21 cellular contexts compared by ENCODE assay signal in genomic region chr16:30745082-30745481, GRCh38. TPM values are rescaled to one million over a fixed set of nuclear protein-coding genes. Genes with fewer than 3 reads are reported as not detected.
DNase-seq lines count a peak whose midpoint lies in the region; ATAC-seq and TF ChIP-seq lines count a peak whose summit lies in the region.
"Had no signal": no experiment of that assay in that cellular context is flagged by ENCODE, and none has a peak within 500 bp of the region (broad histone marks: within the 10 kb centered on the region; RNA-seq: fewer than 3 reads in every experiment).

No MANE protein-coding gene starts in this region.

- no peak overlapping the region for H3K4me2 ChIP-seq in PC-9
- no peak overlapping the region for H3K4me2 ChIP-seq in smooth muscle cell
- H3K4me2 ChIP-seq: BLaER1 treated with 17β-estradiol and CSF1 and Interleukin-3, amounts not matched to agents 10 nM and 100 nM; GM23338 had no signal

- 93% methylated on average over 2 of the region's 2 CpGs for WGBS in smooth muscle cell (ENCODE audit: low lambda C conversion rate)

- no peaks in the 10 kb centered on the region for H3K9me2 ChIP-seq in PC-9 (ENCODE audit: insufficient read depth)

- no peak for DNase-seq in activated CD8-positive, alpha-beta T cell treated with anti-CD3 and anti-CD28 coated beads for 36 hours
- no peak for DNase-seq in activated CD8-positive, alpha-beta T cell treated with anti-CD3 and anti-CD28 coated beads, Interleukin-2, amount 10 ng/mL, durations not matched to agents 7 days and 5 days
- no peak for DNase-seq in PC-9
- DNase-seq in epithelial cell of prostate (ENCODE audit: low read depth, low spot score) = no peak
- no peak for DNase-seq in smooth muscle cell (lab: John Stamatoyannopoulos, UW; ENCODE audit: unreplicated experiment)
- DNase-seq in iPS-NIHi7 (ENCODE audit: extremely low spot score) = no peak
- DNase-seq in NCI-H1105 (lab: John Stamatoyannopoulos, UW) = no peak
- DNase-seq: activated CD4-positive, alpha-beta T cell treated with anti-CD3 and anti-CD28 coated beads, Interleukin-2, amount 10 ng/mL, durations not matched to agents 7 days and 5 days; activated naive CD4-positive, alpha-beta T cell treated with anti-CD3 and anti-CD28 coated beads, Interleukin-2, amount 50 U/mL, for 16 hours; effector memory CD8-positive, alpha-beta T cell; GDM1; MG63; NCI-H82; SHP77; stimulated activated CD4-positive, alpha-beta T cell treated with anti-CD3 and anti-CD28 coated beads, Interleukin-2, amount 100 ng/mL, for 48 hours; stomach had no signal

- POLR2A ChIA-PET in activated CD8-positive, alpha-beta T cell treated with anti-CD3 and anti-CD28 coated beads for 36 hours (lab: Charles Lee) = no interaction called here
- POLR2A ChIA-PET in activated CD8-positive, alpha-beta T cell treated with anti-CD3 and anti-CD28 coated beads, Interleukin-2, amount 10 ng/mL, durations not matched to agents 7 days and 5 days (lab: Charles Lee) = interaction anchor here (1.6 kb wide), 1 partner anchor 17 kb away, joined by 4 read pairs; no protein-coding TSS in a partner anchor
- POLR2A ChIA-PET in PC-9 (lab: Charles Lee; ENCODE audit: unreplicated experiment) = interaction anchor here (0.7 kb wide), 1 partner anchor 40 kb away, joined by 4 read pairs; no protein-coding TSS in a partner anchor

- peaks cover 25% of the 10 kb centered on the region for H3K4me1 Mint-ChIP-seq in activated CD8-positive, alpha-beta T cell treated with anti-CD3 and anti-CD28 coated beads for 36 hours (ENCODE audit: low read depth)
- H3K4me1 Mint-ChIP-seq in activated CD8-positive, alpha-beta T cell treated with anti-CD3 and anti-CD28 coated beads, Interleukin-2, amount 10 ng/mL, durations not matched to agents 7 days and 5 days (ENCODE audit: low read depth) = peaks cover 22% of the 10 kb centered on the region

- intact Hi-C loops in activated CD8-positive, alpha-beta T cell treated with anti-CD3 and anti-CD28 coated beads for 36 hours (cut with micrococcal nuclease) = no loop called here
- intact Hi-C loops in PC-9 (cut with micrococcal nuclease; ENCODE audit: unreplicated experiment) = no loop called here

- no peaks in the 10 kb centered on the region for H3K9me3 Mint-ChIP-seq in activated CD8-positive, alpha-beta T cell treated with anti-CD3 and anti-CD28 coated beads for 36 hours
- no peaks in the 10 kb centered on the region for H3K9me3 Mint-ChIP-seq in activated CD8-positive, alpha-beta T cell treated with anti-CD3 and anti-CD28 coated beads, Interleukin-2, amount 10 ng/mL, durations not matched to agents 7 days and 5 days (ENCODE audit: insufficient read depth)
- H3K9me3 Mint-ChIP-seq: activated CD4-positive, alpha-beta T cell treated with anti-CD3 and anti-CD28 coated beads, Interleukin-2, amount 10 ng/mL, durations not matched to agents 7 days and 5 days; effector memory CD8-positive, alpha-beta T cell; GM23338 had no signal

- TF ChIP-seq CTCF in activated CD8-positive, alpha-beta T cell treated with anti-CD3 and anti-CD28 coated beads for 36 hours (IDR thresholded peaks at IDR 0.05) = no peak
- TF ChIP-seq CTCF in PC-9 (conservative IDR thresholded peaks at IDR 0.05) (no peak), smooth muscle cell (IDR thresholded peaks at IDR 0.05; ENCODE audit: borderline replicate concordance, insufficient read depth, poor library complexity, severe bottlenecking) (no peak)

- H4K20me1 ChIP-seq in PC-9 (ENCODE audit: insufficient read depth) (0 out of 2 replicates have a peak, but pooled peaks cover 13% of the 10 kb centered on the region), smooth muscle cell (ENCODE audit: low read depth) (peaks cover 11% of the 10 kb centered on the region)

- H3K9me3 ChIP-seq in PC-9 (ENCODE audit: insufficient read depth, low read depth) = no peaks in the 10 kb centered on the region
- no peaks in the 10 kb centered on the region for H3K9me3 ChIP-seq in smooth muscle cell (replicated peaks; ENCODE audit: low read depth)
- H3K9me3 ChIP-seq: BLaER1 treated with 17β-estradiol and CSF1 and Interleukin-3, amounts not matched to agents 10 nM and 100 nM; MG63; stomach; upper lobe of left lung had no signal

- H3K4me1 ChIP-seq in PC-9 (replicated peaks; ENCODE audit: insufficient read depth) (peaks cover 33% of the 10 kb centered on the region), smooth muscle cell (ENCODE audit: low read depth) (peaks cover 7% of the 10 kb centered on the region)

- BruUV-seq in PC-9 (replicated peaks; lab: Mats Ljungman, UMichigan) = no TSS peak

- H3K79me2 ChIP-seq in PC-9 (ENCODE audit: low read depth) = peaks cover 36% of the 10 kb centered on the region
- H3K79me2 ChIP-seq in smooth muscle cell (ENCODE audit: low read depth) = peaks cover 14% of the 10 kb centered on the region

- H3K27ac ChIP-seq in PC-9 (0 out of 2 replicates have a peak overlapping the region, but pooled peaks have one; percentile 3), epithelial cell of prostate (peak overlapping the region; percentile 100), smooth muscle cell (ENCODE audit: low read depth) (peak overlapping the region; percentile 18)
- H3K27ac ChIP-seq: BLaER1 treated with 17β-estradiol and CSF1 and Interleukin-3, amounts not matched to agents 10 nM and 100 nM had no signal

- no peak for ATAC-seq in activated CD8-positive, alpha-beta T cell treated with anti-CD3 and anti-CD28 coated beads for 36 hours
- ATAC-seq in activated CD8-positive, alpha-beta T cell treated with anti-CD3 and anti-CD28 coated beads, Interleukin-2, amount 10 ng/mL, durations not matched to agents 7 days and 5 days = no peak
- no peak for ATAC-seq in GM19395 (IDR thresholded peaks at IDR 0.05; ENCODE audit: unreplicated experiment)
- ATAC-seq: effector memory CD8-positive, alpha-beta T cell; GM23338 had no signal

- peaks cover 37% of the 10 kb centered on the region for H3K36me3 ChIP-seq in PC-9 (ENCODE audit: low read depth)
- H3K36me3 ChIP-seq in smooth muscle cell (ENCODE audit: low read depth) = peaks cover 8% of the 10 kb centered on the region

- CTCF ChIA-PET in activated CD8-positive, alpha-beta T cell treated with anti-CD3 and anti-CD28 coated beads for 36 hours (lab: Charles Lee) = no interaction called here
- CTCF ChIA-PET in activated CD8-positive, alpha-beta T cell treated with anti-CD3 and anti-CD28 coated beads, Interleukin-2, amount 10 ng/mL, durations not matched to agents 7 days and 5 days (lab: Charles Lee) = no interaction called here
- CTCF ChIA-PET in PC-9 (lab: Charles Lee) = interaction anchor here (0.6 kb wide), 1 partner anchor 91 kb away, joined by 5 read pairs; no protein-coding TSS in a partner anchor

- H3K27ac Mint-ChIP-seq in activated CD8-positive, alpha-beta T cell treated with anti-CD3 and anti-CD28 coated beads for 36 hours = peak overlapping the region; percentile 21
- H3K27ac Mint-ChIP-seq in activated CD8-positive, alpha-beta T cell treated with anti-CD3 and anti-CD28 coated beads, Interleukin-2, amount 10 ng/mL, durations not matched to agents 7 days and 5 days = no peak overlapping the region
- H3K27ac Mint-ChIP-seq: activated CD4-positive, alpha-beta T cell treated with anti-CD3 and anti-CD28 coated beads, Interleukin-2, amount 10 ng/mL, durations not matched to agents 7 days and 5 days; effector memory CD8-positive, alpha-beta T cell; GM23338 had no signal

- no peak overlapping the region for H3K4me3 Mint-ChIP-seq in activated CD8-positive, alpha-beta T cell treated with anti-CD3 and anti-CD28 coated beads for 36 hours
- H3K4me3 Mint-ChIP-seq in activated CD8-positive, alpha-beta T cell treated with anti-CD3 and anti-CD28 coated beads, Interleukin-2, amount 10 ng/mL, durations not matched to agents 7 days and 5 days = no peak overlapping the region
- H3K4me3 Mint-ChIP-seq: activated CD4-positive, alpha-beta T cell treated with anti-CD3 and anti-CD28 coated beads, Interleukin-2, amount 10 ng/mL, durations not matched to agents 7 days and 5 days; effector memory CD8-positive, alpha-beta T cell; GM23338 had no signal

- no peak overlapping the region for H3K4me3 ChIP-seq in PC-9
- H3K4me3 ChIP-seq in smooth muscle cell = no peak overlapping the region
- H3K4me3 ChIP-seq: BLaER1 treated with 17β-estradiol and CSF1 and Interleukin-3, amounts not matched to agents 10 nM and 100 nM; GM23338; MG63; skin epidermis; stomach; upper lobe of left lung had no signal

- H3K36me3 Mint-ChIP-seq in activated CD8-positive, alpha-beta T cell treated with anti-CD3 and anti-CD28 coated beads for 36 hours (ENCODE audit: low read depth) = peaks cover 40% of the 10 kb centered on the region
- H3K36me3 Mint-ChIP-seq in activated CD8-positive, alpha-beta T cell treated with anti-CD3 and anti-CD28 coated beads, Interleukin-2, amount 10 ng/mL, durations not matched to agents 7 days and 5 days (ENCODE audit: low read depth) = peaks cover 40% of the 10 kb centered on the region

- no peaks in the 10 kb centered on the region for H3K27me3 Mint-ChIP-seq in activated CD8-positive, alpha-beta T cell treated with anti-CD3 and anti-CD28 coated beads for 36 hours
- H3K27me3 Mint-ChIP-seq in activated CD8-positive, alpha-beta T cell treated with anti-CD3 and anti-CD28 coated beads, Interleukin-2, amount 10 ng/mL, durations not matched to agents 7 days and 5 days (ENCODE audit: low read depth) = no peaks in the 10 kb centered on the region
- H3K27me3 Mint-ChIP-seq: activated CD4-positive, alpha-beta T cell treated with anti-CD3 and anti-CD28 coated beads, Interleukin-2, amount 10 ng/mL, durations not matched to agents 7 days and 5 days; effector memory CD8-positive, alpha-beta T cell had no signal

- H3K27me3 ChIP-seq in PC-9 (ENCODE audit: insufficient read depth, low read depth) = no peaks in the 10 kb centered on the region
- no peaks in the 10 kb centered on the region for H3K27me3 ChIP-seq in smooth muscle cell (ENCODE audit: low read depth)
- H3K27me3 ChIP-seq: BLaER1 treated with 17β-estradiol and CSF1 and Interleukin-3, amounts not matched to agents 10 nM and 100 nM; MG63; stomach; upper lobe of left lung had no signal

- peaks cover 68% of the 10 kb centered on the region for H3F3A ChIP-seq in PC-9 (ENCODE audit: insufficient read depth, low read depth)
- H3F3A ChIP-seq in smooth muscle cell (ENCODE audit: low read depth) = peaks cover 12% of the 10 kb centered on the region

- no peak overlapping the region for H3K9ac ChIP-seq in smooth muscle cell (ENCODE audit: low read depth)

- H2AFZ ChIP-seq in PC-9 (no peak overlapping the region), smooth muscle cell (ENCODE audit: low read depth) (no peak overlapping the region)
- H2AFZ ChIP-seq: GM23338 had no signal

RNA-seq across cellular contexts. Expression of gene PHKG2, which starts 3.1 kb away (rescaled TPM):
- 10 to 100 TPM; 27.8 to 30.3 TPM for total RNA-seq in activated CD8-positive, alpha-beta T cell treated with anti-CD3 and anti-CD28 coated beads for 36 hours
- total RNA-seq in activated CD8-positive, alpha-beta T cell treated with anti-CD3 and anti-CD28 coated beads, Interleukin-2, amount 10 ng/mL, durations not matched to agents 7 days and 5 days = 10 to 100 TPM; 42.1 to 43.7 TPM
- total RNA-seq in PC-9 (2021) (66.1 and 67.3 TPM in 2 replicates), smooth muscle cell (24.9 and 35.9 TPM in 2 replicates)
- polyA plus RNA-seq in smooth muscle cell = 39.1 and 40.1 TPM in 2 replicates

RNA-seq across cellular contexts. Expression of gene CFAP119, which starts 16.8 kb away (rescaled TPM):
- 1 to 10 TPM; 3.8 to 3.9 TPM for total RNA-seq in activated CD8-positive, alpha-beta T cell treated with anti-CD3 and anti-CD28 coated beads for 36 hours
- 1 to 10 TPM; 4.4 to 4.8 TPM for total RNA-seq in activated CD8-positive, alpha-beta T cell treated with anti-CD3 and anti-CD28 coated beads, Interleukin-2, amount 10 ng/mL, durations not matched to agents 7 days and 5 days
- total RNA-seq in PC-9 (2021) = 17.9 and 19.9 TPM in 2 replicates
- 2.2 and 5.2 TPM in 2 replicates for total RNA-seq in smooth muscle cell
- polyA plus RNA-seq in smooth muscle cell = 3.0 and 3.5 TPM in 2 replicates

RNA-seq across cellular contexts. Expression of gene RNF40, which starts 17.0 kb away (rescaled TPM):
- total RNA-seq in activated CD8-positive, alpha-beta T cell treated with anti-CD3 and anti-CD28 coated beads for 36 hours = 10 to 100 TPM; 63.2 to 68.1 TPM
- 100 to 1,000 TPM; 100 to 102 TPM for total RNA-seq in activated CD8-positive, alpha-beta T cell treated with anti-CD3 and anti-CD28 coated beads, Interleukin-2, amount 10 ng/mL, durations not matched to agents 7 days and 5 days
- total RNA-seq in PC-9 (2021) = 149 and 178 TPM in 2 replicates
- total RNA-seq in smooth muscle cell = 66.1 and 73.0 TPM in 2 replicates
- polyA plus RNA-seq in smooth muscle cell = 92.5 and 107 TPM in 2 replicates

RNA-seq across cellular contexts. Expression of gene ZNF629, which starts 41.9 kb away (rescaled TPM):
- 1 to 10 TPM; 2.8 to 3.2 TPM for total RNA-seq in activated CD8-positive, alpha-beta T cell treated with anti-CD3 and anti-CD28 coated beads for 36 hours
- total RNA-seq in activated CD8-positive, alpha-beta T cell treated with anti-CD3 and anti-CD28 coated beads, Interleukin-2, amount 10 ng/mL, durations not matched to agents 7 days and 5 days = 1 to 10 TPM; 1.7 to 1.9 TPM
- 21.7 and 25.6 TPM in 2 replicates for total RNA-seq in PC-9 (2021)
- 11.2 and 11.6 TPM in 2 replicates for total RNA-seq in smooth muscle cell
- 13.0 and 13.4 TPM in 2 replicates for polyA plus RNA-seq in smooth muscle cell

RNA-seq across cellular contexts. Expression of gene SRCAP, which starts 46.1 kb away (rescaled TPM):
- total RNA-seq in activated CD8-positive, alpha-beta T cell treated with anti-CD3 and anti-CD28 coated beads for 36 hours = 10 to 100 TPM; 57.2 to 64.7 TPM
- total RNA-seq in activated CD8-positive, alpha-beta T cell treated with anti-CD3 and anti-CD28 coated beads, Interleukin-2, amount 10 ng/mL, durations not matched to agents 7 days and 5 days = 10 to 100 TPM; 75.2 to 76.0 TPM
- total RNA-seq in PC-9 (2021) (92.0 and 116 TPM in 2 replicates), smooth muscle cell (9.0 and 16.2 TPM in 2 replicates)
- polyA plus RNA-seq in smooth muscle cell = 14.5 and 24.9 TPM in 2 replicates

Comparison
In these comparisons a context has a peak if more than half of its experiments do, and no peak if none do; other contexts are left out.
1. H3K27ac ChIP-seq: peak in every context shown above with its lines; median percentile 100 in epithelial cell of prostate; 18 in smooth muscle cell; 3 in PC-9.